ENCODE assay signal across 13 cellular contexts in the genomic region with DNA sequence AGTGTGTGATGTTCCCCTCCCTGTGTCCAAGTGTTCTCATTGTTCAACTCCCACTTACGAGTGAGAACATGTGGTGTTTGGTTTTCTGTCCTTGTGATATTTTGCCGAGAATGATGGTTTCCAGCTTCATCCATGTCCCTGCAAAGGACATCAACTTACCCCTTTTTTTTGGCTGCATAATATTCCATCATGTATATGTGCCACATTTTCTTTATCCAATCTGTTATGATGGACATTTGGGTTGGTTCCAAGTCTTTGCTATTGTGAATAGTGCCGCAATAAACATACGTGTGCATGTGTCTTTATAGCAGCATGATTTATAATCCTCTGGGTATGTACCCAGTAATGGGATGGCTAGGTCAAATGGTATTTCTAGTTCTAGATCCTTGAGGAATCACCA. TPM values are rescaled to one million over a fixed set of nuclear protein-coding genes. Genes with fewer than 3 reads are reported as not detected.
"Had no signal": no experiment of that assay in that cellular context is flagged by ENCODE, and none has a peak within 500 bp of the region (broad histone marks: within the 10 kb centered on the region; RNA-seq: fewer than 3 reads in every experiment).

No MANE protein-coding gene starts in this region.

RNA-seq across cellular contexts. Expression of a gene that starts 11.8 kb away (rescaled TPM):
- total RNA-seq: activated CD4-positive, alpha-beta memory T cell treated with anti-CD3 and anti-CD28 coated beads, Interleukin-2, amount 10 ng/mL, durations not matched to agents 7 days and 5 days; activated CD4-positive, alpha-beta T cell treated with anti-CD3 and anti-CD28 coated beads, Interleukin-2, amount 10 ng/mL, durations not matched to agents 7 days and 5 days; activated naive CD4-positive, alpha-beta T cell treated with anti-CD3 and anti-CD28 coated beads, Interleukin-2, amount 50 U/mL, for 72 hours; activated naive CD8-positive, alpha-beta T cell treated with anti-CD3 and anti-CD28 coated beads, Interleukin-2, amount 10 ng/mL, durations not matched to agents 7 days and 5 days; activated T-cell treated with anti-CD3 and anti-CD28 coated beads, Interleukin-2, amount 50 U/mL, for 72 hours; ascending aorta; bronchial epithelial cell; cardiac septum; endodermal cell; esophagus muscularis mucosa; glomerular endothelial cell; T-helper 2 cell treated with Interferon-gamma antibody and Interleukin-4, amounts not matched to agents 100 ng/mL and 5 ng/mL, for 36 hours; WTC11 had no signal
